Comparison of ENCODE assay signal across 22 cellular contexts in genomic region chr22:40613025-40613424, GRCh38.
"Had no signal": no experiment of that assay in that cellular context is flagged by ENCODE, and none has a peak within 500 bp of the region (broad histone marks: within the 10 kb centered on the region; RNA-seq: fewer than 3 reads in every experiment).

No MANE protein-coding gene starts in this region.

- H3K27ac ChIP-seq: heart left ventricle, pancreas, right lobe of liver, testis, tibial nerve, upper lobe of right lung, vagina had no signal

- DNase-seq: effector CD4-positive, alpha-beta T cell; foreskin melanocyte; heart left ventricle; hypothalamus; kidney glomerular epithelial cell; mesendoderm; naive B cell; occipital lobe; pancreas; retina; right lobe of liver; stimulated activated CD4-positive, alpha-beta T cell treated with anti-CD3 and anti-CD28 coated beads, Interleukin-4, amount 100 ng/mL, for 1 hour; stimulated activated CD8-positive, alpha-beta memory T cell treated with anti-CD3 and anti-CD28 coated beads, Interleukin-4, amount 100 ng/mL, for 48 hours; testis; upper lobe of right lung had no signal

- H3K9me3 Mint-ChIP-seq: naive B cell; stimulated activated effector memory CD8-positive, alpha-beta T cell treated with anti-CD3 and anti-CD28 coated beads, Interleukin-12 subunit alpha, Interleukin-12 subunit beta, amount 100 ng/mL, for 72 hours; stimulated activated naive CD8-positive, alpha-beta T cell treated with anti-CD3 and anti-CD28 coated beads, Interleukin-15, Interleukin-2, amounts not matched to agents 100 ng/mL and 50 ng/mL, for 24 hours had no signal

- FAIRE-seq: islet of Langerhans, pancreas had no signal

- ATAC-seq: heart left ventricle; right lobe of liver; stimulated activated effector memory CD8-positive, alpha-beta T cell treated with anti-CD3 and anti-CD28 coated beads, Interleukin-12 subunit alpha, Interleukin-12 subunit beta, amount 100 ng/mL, for 72 hours; upper lobe of right lung had no signal

- H3K4me3 ChIP-seq: heart left ventricle, pancreas, right lobe of liver, testis, tibial nerve, upper lobe of right lung, vagina had no signal

- H3K9me3 ChIP-seq: heart left ventricle, pancreas, right lobe of liver, testis, tibial nerve, upper lobe of right lung, vagina had no signal

- H3K27ac Mint-ChIP-seq: nephron; progenitor cell of endocrine pancreas; stimulated activated effector memory CD8-positive, alpha-beta T cell treated with anti-CD3 and anti-CD28 coated beads, Interleukin-12 subunit alpha, Interleukin-12 subunit beta, amount 100 ng/mL, for 72 hours; stimulated activated naive CD8-positive, alpha-beta T cell treated with anti-CD3 and anti-CD28 coated beads, Interleukin-15, Interleukin-2, amounts not matched to agents 100 ng/mL and 50 ng/mL, for 24 hours had no signal

- H3K27me3 Mint-ChIP-seq: naive B cell; progenitor cell of endocrine pancreas; stimulated activated naive CD8-positive, alpha-beta T cell treated with anti-CD3 and anti-CD28 coated beads, Interleukin-15, Interleukin-2, amounts not matched to agents 100 ng/mL and 50 ng/mL, for 24 hours had no signal

- H3K27me3 ChIP-seq: heart left ventricle, pancreas, right lobe of liver, testis, tibial nerve, upper lobe of right lung, vagina had no signal

- H3K4me1 ChIP-seq: right lobe of liver had no signal

- H3K36me3 ChIP-seq: heart left ventricle, pancreas, right lobe of liver, tibial nerve, upper lobe of right lung, vagina had no signal

- H3K36me3 Mint-ChIP-seq: stimulated activated effector memory CD8-positive, alpha-beta T cell treated with anti-CD3 and anti-CD28 coated beads, Interleukin-12 subunit alpha, Interleukin-12 subunit beta, amount 100 ng/mL, for 72 hours had no signal

- H3K4me3 Mint-ChIP-seq: naive B cell; nephron; stimulated activated effector memory CD8-positive, alpha-beta T cell treated with anti-CD3 and anti-CD28 coated beads, Interleukin-12 subunit alpha, Interleukin-12 subunit beta, amount 100 ng/mL, for 72 hours; stimulated activated naive CD8-positive, alpha-beta T cell treated with anti-CD3 and anti-CD28 coated beads, Interleukin-15, Interleukin-2, amounts not matched to agents 100 ng/mL and 50 ng/mL, for 24 hours had no signal
